ENCODE assay signal across 1 cellular context in the genomic region with DNA sequence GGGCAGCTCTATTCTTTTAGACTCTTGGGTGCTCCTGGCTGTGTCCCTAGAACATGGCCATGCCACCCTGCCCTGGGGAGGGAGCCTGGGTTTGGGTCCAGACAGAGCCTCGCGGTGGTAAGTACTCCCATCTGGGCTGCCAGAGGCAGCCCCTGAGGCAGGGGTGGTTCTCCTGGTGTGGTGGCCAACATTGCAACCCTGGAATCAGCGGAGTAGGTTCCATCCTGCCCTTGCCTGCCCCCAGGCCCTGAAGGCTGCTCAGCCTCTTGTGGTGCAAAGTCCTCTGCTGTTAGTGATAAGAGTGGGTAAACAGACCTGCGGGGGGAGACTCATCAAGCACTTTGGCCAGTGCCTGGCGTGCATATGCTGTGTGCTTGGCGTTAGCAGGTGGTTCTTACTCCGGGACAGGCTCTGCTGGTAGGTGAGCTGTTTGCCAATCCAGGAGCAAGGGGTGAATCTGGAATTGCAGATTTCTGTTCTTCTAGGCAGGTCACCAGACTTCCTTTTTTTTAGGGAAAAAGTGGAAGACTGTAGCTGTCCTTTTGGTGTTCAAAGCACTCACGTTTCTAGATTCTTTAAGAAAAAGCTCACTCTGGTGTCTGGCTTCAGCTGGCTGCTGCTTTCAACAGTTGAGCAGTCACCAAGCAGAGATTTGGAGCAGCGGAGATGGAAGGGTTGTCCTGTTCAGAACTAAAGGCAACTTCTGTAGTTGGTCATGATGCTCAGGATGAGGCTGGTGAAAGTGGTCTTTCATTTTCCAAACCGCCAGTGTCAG.
TF ChIP-seq lines count a peak whose summit lies in the region.

No MANE protein-coding gene starts in this region.

TF ChIP-seq in HepG2, 621 proteins besides CTCF, POLR2A, EP300 and RAD21 (continued from another document and continues in another):
- TF ChIP-seq FOXA3 (CRISPR knock-in tag; IDR thresholded peaks at IDR 0.05) = peak; percentile 99
- peak; percentile 78 for TF ChIP-seq SIX4 (CRISPR knock-in tag; IDR thresholded peaks at IDR 0.05)
- TF ChIP-seq MBNL3 (CRISPR knock-in tag; conservative IDR thresholded peaks at IDR 0.05) = no peak
- peak; percentile 71; the same call in 1 of the 2 replicates for TF ChIP-seq ZNF138 (CRISPR knock-in tag; IDR thresholded peaks at IDR 0.05; ENCODE audit: low read depth)
- no peak for TF ChIP-seq ZBTB1 (CRISPR knock-in tag; IDR thresholded peaks at IDR 0.05; ENCODE audit: borderline replicate concordance)
- TF ChIP-seq FOXA1 (IDR thresholded peaks at IDR 0.05) = peak; percentile 56; the same call in 1 of the 2 replicates
- peak; percentile 99 for TF ChIP-seq FOXA1 (CRISPR knock-in tag; IDR thresholded peaks at IDR 0.05)
- TF ChIP-seq, protein P1, sequence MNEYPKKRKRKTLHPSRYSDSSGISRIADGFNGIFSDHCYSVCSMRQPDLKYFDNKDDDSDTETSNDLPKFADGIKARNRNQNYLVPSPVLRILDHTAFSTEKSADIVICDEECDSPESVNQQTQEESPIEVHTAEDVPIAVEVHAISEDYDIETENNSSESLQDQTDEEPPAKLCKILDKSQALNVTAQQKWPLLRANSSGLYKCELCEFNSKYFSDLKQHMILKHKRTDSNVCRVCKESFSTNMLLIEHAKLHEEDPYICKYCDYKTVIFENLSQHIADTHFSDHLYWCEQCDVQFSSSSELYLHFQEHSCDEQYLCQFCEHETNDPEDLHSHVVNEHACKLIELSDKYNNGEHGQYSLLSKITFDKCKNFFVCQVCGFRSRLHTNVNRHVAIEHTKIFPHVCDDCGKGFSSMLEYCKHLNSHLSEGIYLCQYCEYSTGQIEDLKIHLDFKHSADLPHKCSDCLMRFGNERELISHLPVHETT (CRISPR knock-in tag; conservative IDR thresholded peaks at IDR 0.05) = peak; percentile 76; the same call in 1 of the 2 replicates
- TF ChIP-seq ZNF562 (CRISPR knock-in tag; IDR thresholded peaks at IDR 0.05; ENCODE audit: borderline replicate concordance) = no peak
- TF ChIP-seq FOSL2 (CRISPR knock-in tag; IDR thresholded peaks at IDR 0.05) = peak; percentile 91
- TF ChIP-seq GTF2F1 (IDR thresholded peaks at IDR 0.05; ENCODE audit: low read length) = peak; percentile 62; the same call in 1 of the 2 replicates
- TF ChIP-seq ZNF460 (CRISPR knock-in tag; IDR thresholded peaks at IDR 0.05; ENCODE audit: borderline replicate concordance) = peak; percentile 51; the same call in 1 of the 2 replicates
- TF ChIP-seq, protein P2, sequence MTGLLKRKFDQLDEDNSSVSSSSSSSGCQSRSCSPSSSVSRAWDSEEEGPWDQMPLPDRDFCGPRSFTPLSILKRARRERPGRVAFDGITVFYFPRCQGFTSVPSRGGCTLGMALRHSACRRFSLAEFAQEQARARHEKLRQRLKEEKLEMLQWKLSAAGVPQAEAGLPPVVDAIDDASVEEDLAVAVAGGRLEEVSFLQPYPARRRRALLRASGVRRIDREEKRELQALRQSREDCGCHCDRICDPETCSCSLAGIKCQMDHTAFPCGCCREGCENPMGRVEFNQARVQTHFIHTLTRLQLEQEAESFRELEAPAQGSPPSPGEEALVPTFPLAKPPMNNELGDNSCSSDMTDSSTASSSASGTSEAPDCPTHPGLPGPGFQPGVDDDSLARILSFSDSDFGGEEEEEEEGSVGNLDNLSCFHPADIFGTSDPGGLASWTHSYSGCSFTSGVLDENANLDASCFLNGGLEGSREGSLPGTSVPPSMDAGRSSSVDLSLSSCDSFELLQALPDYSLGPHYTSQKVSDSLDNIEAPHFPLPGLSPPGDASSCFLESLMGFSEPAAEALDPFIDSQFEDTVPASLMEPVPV (CRISPR knock-in tag; IDR thresholded peaks at IDR 0.05) = peak; percentile 52; the same call in 1 of the 2 replicates
- TF ChIP-seq, protein P3, sequence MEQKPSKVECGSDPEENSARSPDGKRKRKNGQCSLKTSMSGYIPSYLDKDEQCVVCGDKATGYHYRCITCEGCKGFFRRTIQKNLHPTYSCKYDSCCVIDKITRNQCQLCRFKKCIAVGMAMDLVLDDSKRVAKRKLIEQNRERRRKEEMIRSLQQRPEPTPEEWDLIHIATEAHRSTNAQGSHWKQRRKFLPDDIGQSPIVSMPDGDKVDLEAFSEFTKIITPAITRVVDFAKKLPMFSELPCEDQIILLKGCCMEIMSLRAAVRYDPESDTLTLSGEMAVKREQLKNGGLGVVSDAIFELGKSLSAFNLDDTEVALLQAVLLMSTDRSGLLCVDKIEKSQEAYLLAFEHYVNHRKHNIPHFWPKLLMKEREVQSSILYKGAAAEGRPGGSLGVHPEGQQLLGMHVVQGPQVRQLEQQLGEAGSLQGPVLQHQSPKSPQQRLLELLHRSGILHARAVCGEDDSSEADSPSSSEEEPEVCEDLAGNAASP (CRISPR knock-in tag; IDR thresholded peaks at IDR 0.05; ENCODE audit: borderline replicate concordance) = peak; percentile 99
- TF ChIP-seq SIN3A (IDR thresholded peaks at IDR 0.05; ENCODE audit: borderline replicate concordance, low read depth, low read length) = peak; percentile 94; the same call in 1 of the 2 replicates
- TF ChIP-seq ZNF224 (CRISPR knock-in tag; IDR thresholded peaks at IDR 0.05) = peak; percentile 41; the same call in 1 of the 2 replicates
- peak; percentile 75; the same call in 1 of the 2 replicates for TF ChIP-seq NAIF1 (CRISPR knock-in tag; IDR thresholded peaks at IDR 0.05; ENCODE audit: borderline replicate concordance)
- peak; percentile 81 for TF ChIP-seq SP5 (CRISPR knock-in tag; IDR thresholded peaks at IDR 0.05; ENCODE audit: borderline replicate concordance, low read depth)
- TF ChIP-seq ADNP (CRISPR knock-in tag; IDR thresholded peaks at IDR 0.05) = peak; percentile 75; the same call in 1 of the 2 replicates
- TF ChIP-seq FOXK1 (CRISPR knock-in tag; IDR thresholded peaks at IDR 0.05; ENCODE audit: borderline replicate concordance, low read depth) = peak; percentile 92
- peak; percentile 93 for TF ChIP-seq KDM3A (CRISPR knock-in tag; IDR thresholded peaks at IDR 0.05; ENCODE audit: low read depth)
- peak; percentile 99 for TF ChIP-seq REPIN1 (CRISPR knock-in tag; IDR thresholded peaks at IDR 0.05; ENCODE audit: borderline replicate concordance, low read depth)
- TF ChIP-seq RBAK (CRISPR knock-in tag; IDR thresholded peaks at IDR 0.05) = peak; percentile 74; the same call in 1 of the 2 replicates
- TF ChIP-seq, protein P4, sequence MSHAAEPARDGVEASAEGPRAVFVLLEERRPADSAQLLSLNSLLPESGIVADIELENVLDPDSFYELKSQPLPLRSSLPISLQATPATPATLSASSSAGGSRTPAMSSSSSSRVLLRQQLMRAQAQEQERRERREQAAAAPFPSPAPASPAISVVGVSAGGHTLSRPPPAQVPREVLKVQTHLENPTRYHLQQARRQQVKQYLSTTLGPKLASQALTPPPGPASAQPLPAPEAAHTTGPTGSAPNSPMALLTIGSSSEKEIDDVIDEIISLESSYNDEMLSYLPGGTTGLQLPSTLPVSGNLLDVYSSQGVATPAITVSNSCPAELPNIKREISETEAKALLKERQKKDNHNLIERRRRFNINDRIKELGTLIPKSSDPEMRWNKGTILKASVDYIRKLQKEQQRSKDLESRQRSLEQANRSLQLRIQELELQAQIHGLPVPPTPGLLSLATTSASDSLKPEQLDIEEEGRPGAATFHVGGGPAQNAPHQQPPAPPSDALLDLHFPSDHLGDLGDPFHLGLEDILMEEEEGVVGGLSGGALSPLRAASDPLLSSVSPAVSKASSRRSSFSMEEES (CRISPR knock-in tag; IDR thresholded peaks at IDR 0.05) = peak; percentile 76
- TF ChIP-seq, protein P5, sequence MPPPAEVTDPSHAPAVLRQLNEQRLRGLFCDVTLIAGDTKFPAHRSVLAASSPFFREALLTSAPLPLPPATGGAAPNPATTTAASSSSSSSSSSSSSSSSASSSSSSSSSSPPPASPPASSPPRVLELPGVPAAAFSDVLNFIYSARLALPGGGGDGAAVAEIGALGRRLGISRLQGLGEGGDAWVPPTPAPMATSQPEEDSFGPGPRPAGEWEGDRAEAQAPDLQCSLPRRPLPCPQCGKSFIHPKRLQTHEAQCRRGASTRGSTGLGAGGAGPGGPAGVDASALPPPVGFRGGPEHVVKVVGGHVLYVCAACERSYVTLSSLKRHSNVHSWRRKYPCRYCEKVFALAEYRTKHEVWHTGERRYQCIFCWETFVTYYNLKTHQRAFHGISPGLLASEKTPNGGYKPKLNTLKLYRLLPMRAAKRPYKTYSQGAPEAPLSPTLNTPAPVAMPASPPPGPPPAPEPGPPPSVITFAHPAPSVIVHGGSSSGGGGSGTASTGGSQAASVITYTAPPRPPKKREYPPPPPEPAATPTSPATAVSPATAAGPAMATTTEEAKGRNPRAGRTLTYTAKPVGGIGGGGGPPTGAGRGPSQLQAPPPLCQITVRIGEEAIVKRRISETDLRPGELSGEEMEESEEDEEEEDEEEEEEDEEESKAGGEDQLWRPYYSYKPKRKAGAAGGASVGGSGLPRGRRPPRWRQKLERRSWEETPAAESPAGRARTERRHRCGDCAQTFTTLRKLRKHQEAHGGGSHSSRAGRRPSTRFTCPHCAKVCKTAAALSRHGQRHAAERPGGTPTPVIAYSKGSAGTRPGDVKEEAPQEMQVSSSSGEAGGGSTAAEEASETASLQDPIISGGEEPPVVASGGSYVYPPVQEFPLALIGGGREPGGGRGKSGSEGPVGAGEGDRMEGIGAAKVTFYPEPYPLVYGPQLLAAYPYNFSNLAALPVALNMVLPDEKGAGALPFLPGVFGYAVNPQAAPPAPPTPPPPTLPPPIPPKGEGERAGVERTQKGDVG (CRISPR knock-in tag; IDR thresholded peaks at IDR 0.05; ENCODE audit: borderline replicate concordance) = peak; percentile 72
- peak; percentile 91 for TF ChIP-seq RARA (CRISPR knock-in tag; IDR thresholded peaks at IDR 0.05)
- peak; percentile 47 for TF ChIP-seq TBL1XR1 (IDR thresholded peaks at IDR 0.05; ENCODE audit: borderline replicate concordance, low read length, partially characterized antibody)
- TF ChIP-seq, protein P6, sequence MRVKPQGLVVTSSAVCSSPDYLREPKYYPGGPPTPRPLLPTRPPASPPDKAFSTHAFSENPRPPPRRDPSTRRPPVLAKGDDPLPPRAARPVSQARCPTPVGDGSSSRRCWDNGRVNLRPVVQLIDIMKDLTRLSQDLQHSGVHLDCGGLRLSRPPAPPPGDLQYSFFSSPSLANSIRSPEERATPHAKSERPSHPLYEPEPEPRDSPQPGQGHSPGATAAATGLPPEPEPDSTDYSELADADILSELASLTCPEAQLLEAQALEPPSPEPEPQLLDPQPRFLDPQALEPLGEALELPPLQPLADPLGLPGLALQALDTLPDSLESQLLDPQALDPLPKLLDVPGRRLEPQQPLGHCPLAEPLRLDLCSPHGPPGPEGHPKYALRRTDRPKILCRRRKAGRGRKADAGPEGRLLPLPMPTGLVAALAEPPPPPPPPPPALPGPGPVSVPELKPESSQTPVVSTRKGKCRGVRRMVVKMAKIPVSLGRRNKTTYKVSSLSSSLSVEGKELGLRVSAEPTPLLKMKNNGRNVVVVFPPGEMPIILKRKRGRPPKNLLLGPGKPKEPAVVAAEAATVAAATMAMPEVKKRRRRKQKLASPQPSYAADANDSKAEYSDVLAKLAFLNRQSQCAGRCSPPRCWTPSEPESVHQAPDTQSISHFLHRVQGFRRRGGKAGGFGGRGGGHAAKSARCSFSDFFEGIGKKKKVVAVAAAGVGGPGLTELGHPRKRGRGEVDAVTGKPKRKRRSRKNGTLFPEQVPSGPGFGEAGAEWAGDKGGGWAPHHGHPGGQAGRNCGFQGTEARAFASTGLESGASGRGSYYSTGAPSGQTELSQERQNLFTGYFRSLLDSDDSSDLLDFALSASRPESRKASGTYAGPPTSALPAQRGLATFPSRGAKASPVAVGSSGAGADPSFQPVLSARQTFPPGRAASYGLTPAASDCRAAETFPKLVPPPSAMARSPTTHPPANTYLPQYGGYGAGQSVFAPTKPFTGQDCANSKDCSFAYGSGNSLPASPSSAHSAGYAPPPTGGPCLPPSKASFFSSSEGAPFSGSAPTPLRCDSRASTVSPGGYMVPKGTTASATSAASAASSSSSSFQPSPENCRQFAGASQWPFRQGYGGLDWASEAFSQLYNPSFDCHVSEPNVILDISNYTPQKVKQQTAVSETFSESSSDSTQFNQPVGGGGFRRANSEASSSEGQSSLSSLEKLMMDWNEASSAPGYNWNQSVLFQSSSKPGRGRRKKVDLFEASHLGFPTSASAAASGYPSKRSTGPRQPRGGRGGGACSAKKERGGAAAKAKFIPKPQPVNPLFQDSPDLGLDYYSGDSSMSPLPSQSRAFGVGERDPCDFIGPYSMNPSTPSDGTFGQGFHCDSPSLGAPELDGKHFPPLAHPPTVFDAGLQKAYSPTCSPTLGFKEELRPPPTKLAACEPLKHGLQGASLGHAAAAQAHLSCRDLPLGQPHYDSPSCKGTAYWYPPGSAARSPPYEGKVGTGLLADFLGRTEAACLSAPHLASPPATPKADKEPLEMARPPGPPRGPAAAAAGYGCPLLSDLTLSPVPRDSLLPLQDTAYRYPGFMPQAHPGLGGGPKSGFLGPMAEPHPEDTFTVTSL (CRISPR knock-in tag; IDR thresholded peaks at IDR 0.05; ENCODE audit: borderline replicate concordance) = peak; percentile 85
- TF ChIP-seq SMARCE1 (IDR thresholded peaks at IDR 0.05; ENCODE audit: borderline replicate concordance) = no peak
- no peak for TF ChIP-seq EZH2 (conservative IDR thresholded peaks at IDR 0.05; ENCODE audit: low read depth, low read length)
- TF ChIP-seq, protein P7, sequence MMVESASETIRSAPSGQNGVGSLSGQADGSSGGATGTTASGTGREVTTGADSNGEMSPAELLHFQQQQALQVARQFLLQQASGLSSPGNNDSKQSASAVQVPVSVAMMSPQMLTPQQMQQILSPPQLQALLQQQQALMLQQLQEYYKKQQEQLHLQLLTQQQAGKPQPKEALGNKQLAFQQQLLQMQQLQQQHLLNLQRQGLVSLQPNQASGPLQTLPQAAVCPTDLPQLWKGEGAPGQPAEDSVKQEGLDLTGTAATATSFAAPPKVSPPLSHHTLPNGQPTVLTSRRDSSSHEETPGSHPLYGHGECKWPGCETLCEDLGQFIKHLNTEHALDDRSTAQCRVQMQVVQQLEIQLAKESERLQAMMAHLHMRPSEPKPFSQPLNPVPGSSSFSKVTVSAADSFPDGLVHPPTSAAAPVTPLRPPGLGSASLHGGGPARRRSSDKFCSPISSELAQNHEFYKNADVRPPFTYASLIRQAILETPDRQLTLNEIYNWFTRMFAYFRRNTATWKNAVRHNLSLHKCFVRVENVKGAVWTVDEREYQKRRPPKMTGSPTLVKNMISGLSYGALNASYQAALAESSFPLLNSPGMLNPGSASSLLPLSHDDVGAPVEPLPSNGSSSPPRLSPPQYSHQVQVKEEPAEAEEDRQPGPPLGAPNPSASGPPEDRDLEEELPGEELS (CRISPR knock-in tag; IDR thresholded peaks at IDR 0.05) = peak; percentile 98
- TF ChIP-seq, protein P8, sequence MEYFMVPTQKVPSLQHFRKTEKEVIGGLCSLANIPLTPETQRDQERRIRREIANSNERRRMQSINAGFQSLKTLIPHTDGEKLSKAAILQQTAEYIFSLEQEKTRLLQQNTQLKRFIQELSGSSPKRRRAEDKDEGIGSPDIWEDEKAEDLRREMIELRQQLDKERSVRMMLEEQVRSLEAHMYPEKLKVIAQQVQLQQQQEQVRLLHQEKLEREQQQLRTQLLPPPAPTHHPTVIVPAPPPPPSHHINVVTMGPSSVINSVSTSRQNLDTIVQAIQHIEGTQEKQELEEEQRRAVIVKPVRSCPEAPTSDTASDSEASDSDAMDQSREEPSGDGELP (IDR thresholded peaks at IDR 0.05; ENCODE audit: borderline replicate concordance, low read depth) = peak; percentile 92
- peak; percentile 91 for TF ChIP-seq ARNTL (CRISPR knock-in tag; IDR thresholded peaks at IDR 0.05)
- TF ChIP-seq ZNF878 (CRISPR knock-in tag; IDR thresholded peaks at IDR 0.05) = 0 out of 2 replicates have a peak, but pooled peaks have one; percentile 78
- peak; percentile 79; the same call in 1 of the 2 replicates for TF ChIP-seq ZNF891 (CRISPR knock-in tag; IDR thresholded peaks at IDR 0.05)
